ENCODE assay signal across 19 cellular contexts in genomic region chr14:100725587-100726387, GRCh38. TPM values are rescaled to one million over a fixed set of nuclear protein-coding genes. Genes with fewer than 3 reads are reported as not detected.
A peak's percentile ranks its signal among the peaks of the same experiment; 100 is the strongest.
DNase-seq lines count a peak whose midpoint lies in the region; ATAC-seq and TF ChIP-seq lines count a peak whose summit lies in the region.
"Had no signal": no experiment of that assay in that cellular context is flagged by ENCODE, and none has a peak within 500 bp of the region (broad histone marks: within the 10 kb centered on the region; RNA-seq: fewer than 3 reads in every experiment).

No MANE protein-coding gene starts in this region.

- H4K91ac ChIP-seq in IMR-90 (ENCODE audit: insufficient read depth, low read depth, low read length), result no peak overlapping the region

- no peak for TF ChIP-seq RAD21 in IMR-90 (IDR thresholded peaks at IDR 0.05; ENCODE audit: low read length)

- H2AK5ac ChIP-seq in IMR-90 (ENCODE audit: low read depth, low read length), result no peak overlapping the region

- H2AK9ac ChIP-seq in IMR-90 (replicated peaks; ENCODE audit: low read depth, low read length, poor library complexity), result no peak overlapping the region

- H3K4me3 Mint-ChIP-seq in GM23338 (peak overlapping the region; percentile 63), endothelial cell (ENCODE audit: unreplicated experiment) (peak overlapping the region; percentile 67), neural crest cell (peak overlapping the region; percentile 72)
- H3K4me3 Mint-ChIP-seq: CD4-positive, CD25-positive, alpha-beta regulatory T cell had no signal

- H3K79me2 ChIP-seq in GM23338 (replicated peaks; ENCODE audit: insufficient read depth), result no peaks in the 10 kb centered on the region

- H3K18ac ChIP-seq in IMR-90 (ENCODE audit: low read depth, low read length), result no peak overlapping the region

- no peak overlapping the region for H3K4ac ChIP-seq in IMR-90 (ENCODE audit: low read depth, low read length)

- H3K36me3 ChIP-seq in GM23338 (ENCODE audit: insufficient read depth), result no peaks in the 10 kb centered on the region
- no peaks in the 10 kb centered on the region for H3K36me3 ChIP-seq in IMR-90 (ENCODE audit: control insufficient read depth, insufficient read depth, low read length)

- H3K27me3 Mint-ChIP-seq in GM23338 (ENCODE audit: insufficient read depth, low read depth, poor library complexity), result peaks cover 54% of the 10 kb centered on the region
- peaks cover 23% of the 10 kb centered on the region for H3K27me3 Mint-ChIP-seq in endothelial cell (ENCODE audit: unreplicated experiment)
- H3K27me3 Mint-ChIP-seq in neural crest cell (ENCODE audit: low read depth), result peaks cover 68% of the 10 kb centered on the region

- POLR2A ChIA-PET in IMR-90 (lab: Charles Lee; ENCODE audit: unreplicated experiment), result no interaction called here

- H3K4me3 ChIP-seq in GM23338, result peak overlapping the region; percentile 46; the same call in 1 of the 2 replicates
- no peak overlapping the region for H3K4me3 ChIP-seq in IMR-90 (ENCODE audit: insufficient read depth, low read depth, low read length)
- H3K4me3 ChIP-seq: PC-9 had no signal

- no peak overlapping the region for H2BK20ac ChIP-seq in IMR-90 (ENCODE audit: low read depth, low read length)

- H3K79me1 ChIP-seq in IMR-90 (ENCODE audit: low read depth in 1 of 2, low read length in 2 of 2), result no peaks in the 10 kb centered on the region

- WGBS in IMR-90 (ENCODE audit: extremely low coverage in 2 of 2, insufficient read length in 1 of 2), 2 experiments, result 88% methylated on average over 22 of the region's 33 CpGs; no CpG with 5 or more reads in 1 of the 2 experiments

- CTCF ChIA-PET in IMR-90 (lab: Yijun Ruan, JAX), result no interaction called here

- H2BK120ac ChIP-seq in IMR-90 (ENCODE audit: low read depth, low read length), result no peak overlapping the region

- BruUV-seq in IMR-90 (replicated peaks; lab: Mats Ljungman, UMichigan), result no TSS peak

- TF ChIP-seq CTCF in GM23338 (conservative IDR thresholded peaks at IDR 0.05; ENCODE audit: low read depth in 2 of 2), result no peak
- no peak for TF ChIP-seq CTCF in IMR-90 (conservative IDR thresholded peaks at IDR 0.05; ENCODE audit: low read depth, low read length)
- TF ChIP-seq CTCF in endothelial cell (IDR thresholded peaks at IDR 0.05; ENCODE audit: unreplicated experiment), result no peak
- no peak for TF ChIP-seq CTCF in neural crest cell (conservative IDR thresholded peaks at IDR 0.05)

- no peaks in the 10 kb centered on the region for H3F3A ChIP-seq in GM23338 (replicated peaks; ENCODE audit: low read depth)

- H3K4me2 ChIP-seq in GM23338, result peak overlapping the region; percentile 73
- H3K4me2 ChIP-seq in IMR-90 (ENCODE audit: low read depth, low read length), result no peak overlapping the region
- H3K4me2 ChIP-seq: PC-9, SK-N-SH had no signal

- H3K4me1 ChIP-seq in GM23338 (ENCODE audit: insufficient read depth), result peaks cover 4% of the 10 kb centered on the region; the same call in 1 of the 2 replicates
- H3K4me1 ChIP-seq in IMR-90 (ENCODE audit: control insufficient read depth, insufficient read depth, low read length), result no peaks in the 10 kb centered on the region

- H3K27ac ChIP-seq in GM23338 (ENCODE audit: low read depth) (no peak overlapping the region), IMR-90 (ENCODE audit: insufficient read depth, low read length) (no peak overlapping the region)
- H3K27ac ChIP-seq: PC-9 had no signal

- no peak overlapping the region for H2BK5ac ChIP-seq in IMR-90 (ENCODE audit: low read depth, low read length, poor library complexity, severe bottlenecking)

- no peak overlapping the region for H3K9ac ChIP-seq in IMR-90 (ENCODE audit: low read depth, low read length)
- H3K9ac ChIP-seq: SK-N-SH had no signal

- H3K9me1 ChIP-seq in IMR-90 (ENCODE audit: insufficient read depth, low read length), result no peaks in the 10 kb centered on the region

- no peak for ATAC-seq in GM23338
- no peak for ATAC-seq in IMR-90 (ENCODE audit: low read depth)
- no peak for ATAC-seq in GM21528 (IDR thresholded peaks at IDR 0.05; ENCODE audit: low FRiP score, unreplicated experiment)
- ATAC-seq in left colon, result no peak

- DNase-seq in GM23338 (ENCODE audit: low spot score) (no peak), IMR-90 (no peak), endothelial cell (ENCODE audit: low spot score) (no peak), neural crest cell (ENCODE audit: low read depth, low spot score) (no peak), left colon (no peak), mesenteric fat pad (ENCODE audit: low spot score) (no peak), NCI-H2107 treated with DMSO at 0.1 percent for 48 hours (lab: John Stamatoyannopoulos, UW; ENCODE audit: unreplicated experiment) (no peak)
- DNase-seq: AML-193, GF-D8, NCI-H1048, NCI-H1694, NCI-H2107, NCI-H446 treated with DMSO at 0.1 percent for 48 hours, NCI-H748 treated with DMSO at 0.1 percent for 48 hours, PC-9 had no signal

- H4K8ac ChIP-seq in IMR-90 (ENCODE audit: low read depth in 2 of 2, low read length in 2 of 2), result no peak overlapping the region

- H3K4me1 Mint-ChIP-seq in GM23338, result peaks cover 28% of the 10 kb centered on the region
- H3K4me1 Mint-ChIP-seq in endothelial cell (ENCODE audit: unreplicated experiment), result peaks cover 12% of the 10 kb centered on the region
- peaks cover 25% of the 10 kb centered on the region for H3K4me1 Mint-ChIP-seq in neural crest cell
- H3K4me1 Mint-ChIP-seq: CD4-positive, CD25-positive, alpha-beta regulatory T cell had no signal

- H3K36me3 Mint-ChIP-seq in GM23338 (ENCODE audit: low read depth) (no peaks in the 10 kb centered on the region; the same call in 2 of the 3 replicates), endothelial cell (ENCODE audit: low read depth, unreplicated experiment) (peaks cover 8% of the 10 kb centered on the region), neural crest cell (ENCODE audit: low read depth) (no peaks in the 10 kb centered on the region)
- H3K36me3 Mint-ChIP-seq: CD4-positive, CD25-positive, alpha-beta regulatory T cell had no signal

- H4K20me1 ChIP-seq in GM23338 (replicated peaks; ENCODE audit: insufficient read depth) (no peaks in the 10 kb centered on the region), IMR-90 (ENCODE audit: insufficient read depth, low read length) (no peaks in the 10 kb centered on the region; the same call in 1 of the 2 replicates)

- peaks cover 36% of the 10 kb centered on the region for H3K27me3 ChIP-seq in GM23338 (ENCODE audit: insufficient read depth)
- peaks cover 94% of the 10 kb centered on the region for H3K27me3 ChIP-seq in IMR-90 (ENCODE audit: control insufficient read depth, insufficient read depth, low read length)

- no peak overlapping the region for H3K56ac ChIP-seq in IMR-90 (ENCODE audit: extremely low read depth, insufficient read depth, low read length)

- H4K5ac ChIP-seq in IMR-90 (ENCODE audit: low read depth, low read length), result no peak overlapping the region

- H3K23ac ChIP-seq in IMR-90 (ENCODE audit: low read depth, low read length), result no peak overlapping the region

- H3K9me3 Mint-ChIP-seq in GM23338, result peaks cover 3% of the 10 kb centered on the region; the same call in 1 of the 3 replicates
- no peaks in the 10 kb centered on the region for H3K9me3 Mint-ChIP-seq in endothelial cell (ENCODE audit: unreplicated experiment)
- no peaks in the 10 kb centered on the region for H3K9me3 Mint-ChIP-seq in neural crest cell

- in situ Hi-C loops in IMR-90 (cut with MboI; ENCODE audit: low sequenced_read_pairs), result no loop called here

- H2AFZ ChIP-seq in GM23338, result peak overlapping the region; percentile 28; the same call in 1 of the 2 replicates
- peak overlapping the region; percentile 0 for H2AFZ ChIP-seq in IMR-90 (replicated peaks; ENCODE audit: low read length, poor library complexity)
- H2AFZ ChIP-seq: PC-9 had no signal

- H3K14ac ChIP-seq in IMR-90 (replicated peaks; ENCODE audit: low read depth, low read length), result no peak overlapping the region

- no peak overlapping the region for H3K27ac Mint-ChIP-seq in GM23338
- H3K27ac Mint-ChIP-seq in endothelial cell (ENCODE audit: unreplicated experiment), result no peak overlapping the region
- H3K27ac Mint-ChIP-seq in neural crest cell (ENCODE audit: unreplicated experiment), result no peak overlapping the region

- H2BK15ac ChIP-seq in IMR-90 (ENCODE audit: low read depth, low read length), result no peak overlapping the region

- H3K9me3 ChIP-seq in IMR-90 (ENCODE audit: control insufficient read depth, insufficient read depth, low read length), result no peaks in the 10 kb centered on the region; the same call in 1 of the 2 replicates
- H3K9me3 ChIP-seq: SK-N-SH had no signal

- dilution Hi-C loops in IMR-90 (cut with HindIII; ENCODE audit: low sequenced_read_pairs, unreplicated experiment), result no loop called here

- intact Hi-C loops in IMR-90 (cut with micrococcal nuclease), result no loop called here
- intact Hi-C loops in left colon (cut with DNase I, micrococcal nuclease), result no loop called here

- no peak for TF ChIP-seq POLR2A in IMR-90 (IDR thresholded peaks at IDR 0.05; ENCODE audit: low read depth, low read length)

- no peaks in the 10 kb centered on the region for H3K9me2 ChIP-seq in GM23338 (ENCODE audit: insufficient read depth)
- H3K9me2 ChIP-seq: SK-N-SH had no signal

TF ChIP-seq in IMR-90, 13 proteins besides CTCF, POLR2A, EP300 and RAD21 (continues in another document):
- no peak for TF ChIP-seq CHD1 (IDR thresholded peaks at IDR 0.05; ENCODE audit: low read depth, low read length)
- no peak for TF ChIP-seq CEBPB (IDR thresholded peaks at IDR 0.05; ENCODE audit: low read depth, low read length)
- no peak for TF ChIP-seq RFX5 (IDR thresholded peaks at IDR 0.05; ENCODE audit: low read depth, low read length)
- no peak for TF ChIP-seq BHLHE40 (IDR thresholded peaks at IDR 0.05; ENCODE audit: low read depth, low read length)
- TF ChIP-seq SMC3 (IDR thresholded peaks at IDR 0.05; ENCODE audit: low read depth, low read length), result no peak
- no peak for TF ChIP-seq MAFK (IDR thresholded peaks at IDR 0.05; ENCODE audit: low read depth, low read length)
- TF ChIP-seq MXI1 (IDR thresholded peaks at IDR 0.05; ENCODE audit: borderline replicate concordance, low read depth, low read length), result no peak
- no peak for TF ChIP-seq RCOR1 (IDR thresholded peaks at IDR 0.05; ENCODE audit: insufficient replicate concordance, low read length)
- no peak for TF ChIP-seq MAZ (IDR thresholded peaks at IDR 0.05; ENCODE audit: borderline replicate concordance, low read depth, low read length)

RNA-seq across cellular contexts. Expression of gene DLK1, which starts 0.9 kb away (rescaled TPM):
- total RNA-seq in GM23338 (2014; rRNA removed; shearing (Covaris generic)), result 0.54 and 1.1 TPM in 2 replicates
- polyA plus RNA-seq in GM23338 (2016; fragmentation: Nextera tagmentation; extraction: Ambion mirVana) (0.70 and 1.2 TPM in 2 replicates), IMR-90 (2012; rRNA removed) (0.07 TPM in 1 of 2 replicates, not detected in the other)
- total RNA-seq in IMR-90 (2012; rRNA removed) (under 0.01 TPM in 1 of 2 replicates, not detected in the other), endothelial cell (ENCODE audit: unreplicated experiment) (1.3 TPM), neural crest cell (4.4 and 5.2 TPM in 2 replicates), left colon (not detected), mesenteric fat pad (not detected)
- polyA plus RNA-seq in IMR-90 (2012; cell fraction: cytosol; rRNA removed), result 0.03 and 0.28 TPM in 2 replicates
- 0.09 TPM in 1 of 2 replicates, not detected in the other for polyA plus RNA-seq in IMR-90 (2012; cell fraction: nucleus; rRNA removed; ENCODE audit: low replicate concordance)
- total RNA-seq: CD4-positive, CD25-positive, alpha-beta regulatory T cell; H4; PC-9 had no signal
- polyA plus RNA-seq: CD4-positive, CD25-positive, alpha-beta regulatory T cell had no signal
